In the genomic region with DNA sequence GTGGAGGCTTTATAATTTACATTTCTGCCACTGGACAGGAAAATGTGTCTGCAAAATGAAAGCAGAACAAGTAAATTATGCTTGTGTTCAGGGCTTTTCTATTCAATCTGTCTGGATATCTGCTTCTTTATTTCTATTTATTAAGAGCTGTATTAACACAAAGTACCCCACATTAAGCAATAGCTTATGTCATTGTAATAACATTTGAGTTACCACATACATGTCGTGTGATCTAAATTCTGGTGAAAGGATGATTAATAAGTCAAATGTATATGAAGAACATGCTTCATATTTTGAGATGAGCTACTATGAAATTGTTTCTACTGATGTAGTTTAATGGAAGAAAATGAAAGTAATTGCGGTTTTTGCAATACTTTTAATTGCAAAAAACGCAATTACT, we compare ENCODE assay signal across 22 cellular contexts.
A peak's percentile ranks its signal among the peaks of the same experiment; 100 is the strongest.
DNase-seq lines count a peak whose midpoint lies in the region; ATAC-seq, FAIRE-seq and TF ChIP-seq lines count a peak whose summit lies in the region.
"Had no signal": no experiment of that assay in that cellular context is flagged by ENCODE, and none has a peak within 500 bp of the region (broad histone marks: within the 10 kb centered on the region; RNA-seq: fewer than 3 reads in every experiment).

No MANE protein-coding gene starts in this region.

- H3K27me3 ChIP-seq in bronchial epithelial cell (ENCODE audit: control insufficient read depth, insufficient read depth, low read length) = no peaks in the 10 kb centered on the region
- H3K27me3 ChIP-seq in CD8-positive, alpha-beta memory T cell (ENCODE audit: insufficient read depth, low read length, poor library complexity, severe bottlenecking) = no peaks in the 10 kb centered on the region
- no peaks in the 10 kb centered on the region for H3K27me3 ChIP-seq in neural progenitor cell

- no peaks in the 10 kb centered on the region for H3K36me3 Mint-ChIP-seq in CD8-positive, alpha-beta memory T cell
- H3K36me3 Mint-ChIP-seq in activated CD4-positive, alpha-beta T cell treated with anti-CD3 and anti-CD28 coated beads for 36 hours (ENCODE audit: low read depth) = no peaks in the 10 kb centered on the region
- no peaks in the 10 kb centered on the region for H3K36me3 Mint-ChIP-seq in neural progenitor cell

- H3K4me1 ChIP-seq in CD8-positive, alpha-beta memory T cell (ENCODE audit: insufficient read depth, low read length) = no peaks in the 10 kb centered on the region
- no peaks in the 10 kb centered on the region for H3K4me1 ChIP-seq in neural progenitor cell

- H3K27ac ChIP-seq in CD8-positive, alpha-beta memory T cell (ENCODE audit: low read depth, low read length) = no peak overlapping the region
- no peak overlapping the region for H3K27ac ChIP-seq in neural progenitor cell
- H3K27ac ChIP-seq: KMS-11 had no signal

- H3K4me1 Mint-ChIP-seq in CD8-positive, alpha-beta memory T cell = no peaks in the 10 kb centered on the region
- no peaks in the 10 kb centered on the region for H3K4me1 Mint-ChIP-seq in activated CD4-positive, alpha-beta T cell treated with anti-CD3 and anti-CD28 coated beads for 36 hours
- H3K4me1 Mint-ChIP-seq in neural progenitor cell = peaks cover 2% of the 10 kb centered on the region

- H3K4me2 ChIP-seq in neural progenitor cell = no peak overlapping the region
- H3K4me2 ChIP-seq: KMS-11 had no signal

- no peaks in the 10 kb centered on the region for H3K36me3 ChIP-seq in bronchial epithelial cell (ENCODE audit: control insufficient read depth, insufficient read depth, low read length)
- no peaks in the 10 kb centered on the region for H3K36me3 ChIP-seq in CD8-positive, alpha-beta memory T cell (ENCODE audit: insufficient read depth, low read length)
- H3K36me3 ChIP-seq in neural progenitor cell = no peaks in the 10 kb centered on the region

- H3K9me3 Mint-ChIP-seq in CD8-positive, alpha-beta memory T cell = peaks cover 0 to 6% (median 1%) of the 10 kb centered on the region in 5 donors
- peaks cover 2% of the 10 kb centered on the region for H3K9me3 Mint-ChIP-seq in activated CD4-positive, alpha-beta T cell treated with anti-CD3 and anti-CD28 coated beads for 36 hours (ENCODE audit: low read depth)
- no peaks in the 10 kb centered on the region for H3K9me3 Mint-ChIP-seq in neural progenitor cell
- H3K9me3 Mint-ChIP-seq: CD4-positive, alpha-beta T cell had no signal

- DNase-seq in ELR (ENCODE audit: low read depth) = peak; percentile 14
- peak; percentile 83 for DNase-seq in bronchial epithelial cell (ENCODE audit: low read depth)
- peak; percentile 48 for DNase-seq in fibroblast of pulmonary artery (ENCODE audit: low read depth)
- peak; percentile 17 for DNase-seq in skeletal muscle cell (ENCODE audit: low read depth)
- no peak for DNase-seq in T1000 (lab: John Stamatoyannopoulos, UW)
- no peak for DNase-seq in CD8-positive, alpha-beta memory T cell
- no peak for DNase-seq in activated CD4-positive, alpha-beta T cell treated with anti-CD3 and anti-CD28 coated beads for 36 hours
- no peak for DNase-seq in neural progenitor cell (ENCODE audit: low spot score)
- DNase-seq: Caco-2; CD4-positive, alpha-beta T cell; DMS 273 treated with DMSO at 0.1 percent for 48 hours; DMS79 treated with DMSO at 0.1 percent for 48 hours; NCI-H1694 treated with DMSO at 0.1 percent for 48 hours; NCI-H2081 treated with DMSO at 0.1 percent for 48 hours; NCI-H446; NCI-H526; OCI-M1 had no signal

- H3F3A ChIP-seq in neural progenitor cell (ENCODE audit: low read depth) = no peaks in the 10 kb centered on the region

- no peaks in the 10 kb centered on the region for H3K9me3 ChIP-seq in CD8-positive, alpha-beta memory T cell (ENCODE audit: low read length)
- H3K9me3 ChIP-seq in neural progenitor cell (ENCODE audit: low read depth) = no peaks in the 10 kb centered on the region
- H3K9me3 ChIP-seq: Caco-2 had no signal

- POLR2A ChIA-PET in CD8-positive, alpha-beta memory T cell (lab: Charles Lee) = no interaction called here
- POLR2A ChIA-PET in activated CD4-positive, alpha-beta T cell treated with anti-CD3 and anti-CD28 coated beads for 36 hours (lab: Charles Lee) = no interaction called here

- no peak overlapping the region for H2AFZ ChIP-seq in neural progenitor cell (replicated peaks)

- no peaks in the 10 kb centered on the region for H3K27me3 Mint-ChIP-seq in CD8-positive, alpha-beta memory T cell
- H3K27me3 Mint-ChIP-seq in activated CD4-positive, alpha-beta T cell treated with anti-CD3 and anti-CD28 coated beads for 36 hours = no peaks in the 10 kb centered on the region
- H3K27me3 Mint-ChIP-seq in neural progenitor cell (ENCODE audit: insufficient read depth, low read depth) = no peaks in the 10 kb centered on the region
- H3K27me3 Mint-ChIP-seq: CD4-positive, alpha-beta T cell had no signal

- H3K27ac Mint-ChIP-seq in CD8-positive, alpha-beta memory T cell = no peak overlapping the region
- no peak overlapping the region for H3K27ac Mint-ChIP-seq in activated CD4-positive, alpha-beta T cell treated with anti-CD3 and anti-CD28 coated beads for 36 hours
- H3K27ac Mint-ChIP-seq in neural progenitor cell = no peak overlapping the region
- H3K27ac Mint-ChIP-seq: CD4-positive, alpha-beta T cell had no signal

- no peak for TF ChIP-seq CTCF in bronchial epithelial cell (IDR thresholded peaks at IDR 0.05; ENCODE audit: insufficient read depth, low read length, severe bottlenecking)
- TF ChIP-seq CTCF in fibroblast of pulmonary artery (IDR thresholded peaks at IDR 0.05; ENCODE audit: low read length, missing control alignments) = no peak
- no peak for TF ChIP-seq CTCF in neural progenitor cell (IDR thresholded peaks at IDR 0.05)

- FAIRE-seq in bronchial epithelial cell (lab: Jason Lieb, UNC) = no peak
- FAIRE-seq: GM12891, H1, HTR-8/SVneo had no signal

- H3K4me3 ChIP-seq in bronchial epithelial cell (ENCODE audit: low read depth, low read length) (no peak overlapping the region), fibroblast of pulmonary artery (replicated peaks; ENCODE audit: low read depth, low read length) (no peak overlapping the region), skeletal muscle cell (ENCODE audit: low read depth, low read length) (no peak overlapping the region), neural progenitor cell (no peak overlapping the region)
- no peak overlapping the region for H3K4me3 ChIP-seq in CD8-positive, alpha-beta memory T cell (ENCODE audit: low read length)

- intact Hi-C loops in activated CD4-positive, alpha-beta T cell treated with anti-CD3 and anti-CD28 coated beads for 36 hours (cut with DNase I, micrococcal nuclease) = no loop called here

- CTCF ChIA-PET in CD8-positive, alpha-beta memory T cell (lab: Charles Lee) = no interaction called here
- CTCF ChIA-PET in activated CD4-positive, alpha-beta T cell treated with anti-CD3 and anti-CD28 coated beads for 36 hours (lab: Charles Lee) = interaction anchor here (1.0 kb wide), 1 partner anchor 38 kb away, joined by 3 read pairs; no protein-coding TSS in a partner anchor

- H4K20me1 ChIP-seq in neural progenitor cell (ENCODE audit: low read depth) = no peaks in the 10 kb centered on the region

- no peaks in the 10 kb centered on the region for H3K79me2 ChIP-seq in neural progenitor cell (ENCODE audit: low read depth)

- no peak overlapping the region for H3K9ac ChIP-seq in neural progenitor cell
- H3K9ac ChIP-seq: KMS-11 had no signal

- no peak for ATAC-seq in activated CD4-positive, alpha-beta T cell treated with anti-CD3 and anti-CD28 coated beads for 36 hours
- ATAC-seq: Right ventricle myocardium inferior had no signal

- no peak overlapping the region for H3K4me3 Mint-ChIP-seq in CD8-positive, alpha-beta memory T cell
- no peak overlapping the region for H3K4me3 Mint-ChIP-seq in activated CD4-positive, alpha-beta T cell treated with anti-CD3 and anti-CD28 coated beads for 36 hours
- H3K4me3 Mint-ChIP-seq in neural progenitor cell = no peak overlapping the region
- H3K4me3 Mint-ChIP-seq: CD4-positive, alpha-beta T cell had no signal

Comparison
In these comparisons a context has a peak if more than half of its experiments do, and no peak if none do; other contexts are left out.
1. DNase-seq: peak in ELR (single experiment), bronchial epithelial cell (single experiment), fibroblast of pulmonary artery (single experiment) and skeletal muscle cell (single experiment); none in T1000 (single experiment), CD8-positive, alpha-beta memory T cell (0 of 5), activated CD4-positive, alpha-beta T cell treated with anti-CD3 and anti-CD28 coated beads for 36 hours (single experiment) and neural progenitor cell (single experiment).